Comparison of ENCODE assay signal across 9 cellular contexts in the genomic region with DNA sequence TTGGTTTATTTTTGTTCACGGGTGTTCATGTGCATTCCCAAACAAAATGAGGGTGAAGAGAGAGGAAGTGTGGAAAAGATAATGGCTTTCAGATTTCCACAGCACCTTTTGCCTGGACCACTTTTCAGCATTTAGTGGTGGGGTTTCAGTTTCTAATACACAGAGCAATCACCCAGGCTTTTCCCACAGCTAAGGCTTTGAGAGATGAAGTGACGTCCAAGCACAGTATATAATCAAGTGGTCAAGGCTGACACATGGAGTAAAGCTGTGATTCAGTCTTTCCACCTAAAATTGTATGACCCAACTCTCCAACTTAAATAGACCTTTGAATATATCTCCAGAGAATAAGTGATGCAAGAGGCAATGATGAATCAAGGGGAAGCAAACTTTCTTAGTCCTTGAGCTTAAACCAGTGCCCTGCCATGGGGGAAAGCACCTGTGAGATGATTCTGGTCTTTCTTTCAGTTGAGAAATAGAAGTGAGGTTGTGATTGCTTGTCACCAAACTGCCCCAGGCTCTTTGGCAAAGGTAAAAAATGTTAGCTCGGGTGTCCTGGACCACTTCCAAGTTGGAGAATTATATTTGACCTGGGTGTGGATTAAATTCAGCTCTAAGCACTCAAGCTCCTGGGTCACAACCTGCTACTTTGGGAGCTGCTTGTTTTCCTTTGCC. TPM values are rescaled to one million over a fixed set of nuclear protein-coding genes. Genes with fewer than 3 reads are reported as not detected.
A peak's percentile ranks its signal among the peaks of the same experiment; 100 is the strongest.
DNase-seq lines count a peak whose midpoint lies in the region; ATAC-seq and TF ChIP-seq lines count a peak whose summit lies in the region.
"Had no signal": no experiment of that assay in that cellular context is flagged by ENCODE, and none has a peak within 500 bp of the region (broad histone marks: within the 10 kb centered on the region; RNA-seq: fewer than 3 reads in every experiment).

No MANE protein-coding gene starts in this region.

- H3K4me3 ChIP-seq in gastrocnemius medialis (no peak overlapping the region), Karpas-422 (ENCODE audit: low read length) (no peak overlapping the region)

- intact Hi-C loops in gastrocnemius medialis (cut with DNase I; ENCODE audit: low total_unique reads), result loop anchor here (5.0 to 10.0 kb wide), 4 partner anchors 97 to 550 kb away; a partner anchor contains a TSS

- H2AFZ ChIP-seq in Karpas-422 (ENCODE audit: low read length), result no peak overlapping the region

- H3K9me3 ChIP-seq in gastrocnemius medialis, result no peaks in the 10 kb centered on the region
- no peaks in the 10 kb centered on the region for H3K9me3 ChIP-seq in Karpas-422 (ENCODE audit: low read length)

- no peaks in the 10 kb centered on the region for H4K20me1 ChIP-seq in Karpas-422 (ENCODE audit: insufficient read depth, low read depth, low read length)

- in situ Hi-C loops in T47D (cut with HindIII; ENCODE audit: low pct_unique_long_range_greater_than_20kb, low sequenced_read_pairs) (no loop called here), gastrocnemius medialis (cut with MboI; ENCODE audit: low sequenced_read_pairs in 4 of 4) (no loop called here)

- H3K4me1 ChIP-seq in gastrocnemius medialis (peaks cover 30 to 39% of the 10 kb centered on the region in 2 donors), Karpas-422 (ENCODE audit: low read length) (peaks cover 30% of the 10 kb centered on the region)

- H3K9me2 ChIP-seq in Karpas-422 (replicated peaks; ENCODE audit: insufficient read depth, low read length), result no peaks in the 10 kb centered on the region

- H3K4me2 ChIP-seq in Karpas-422 (ENCODE audit: low read depth, low read length, poor library complexity, severe bottlenecking), result no peak overlapping the region

- H3K79me2 ChIP-seq in Karpas-422 (ENCODE audit: low read length), result peaks cover 25% of the 10 kb centered on the region

- DNase-seq in NCI-H1417 (lab: John Stamatoyannopoulos, UW), result peak in 2 of 3 experiments; percentile 6 to 64
- no peak for DNase-seq in NCI-H1417 treated with DMSO at 0.1 percent for 48 hours (lab: John Stamatoyannopoulos, UW)
- peak; percentile 15 for DNase-seq in NCI-H146 treated with DMSO at 0.1 percent for 48 hours (lab: John Stamatoyannopoulos, UW; ENCODE audit: unreplicated experiment)
- DNase-seq in T47D (ENCODE audit: low read depth in 1 of 2, low spot score in 1 of 2), result peak; percentile 14 to 87
- DNase-seq in gastrocnemius medialis, result peak; percentile 10 to 59
- no peak for DNase-seq in Karpas-422
- no peak for DNase-seq in NCI-H510A treated with DMSO at 0.1 percent for 48 hours (lab: John Stamatoyannopoulos, UW)

- no peak overlapping the region for H3K9ac ChIP-seq in Karpas-422 (ENCODE audit: low read length)

- H3K36me3 ChIP-seq in gastrocnemius medialis (no peaks in the 10 kb centered on the region), Karpas-422 (ENCODE audit: insufficient read depth, low read length) (no peaks in the 10 kb centered on the region)

- TF ChIP-seq CTCF in gastrocnemius medialis (IDR thresholded peaks at IDR 0.05 in 4 of 5, conservative IDR thresholded peaks at IDR 0.05 in 1 of 5), result no peak

- ATAC-seq in gastrocnemius medialis (peak; percentile 15 to 22), GM18502 (IDR thresholded peaks at IDR 0.05; ENCODE audit: poor library complexity, unreplicated experiment) (no peak)

- H3K27ac ChIP-seq in gastrocnemius medialis (peak overlapping the region; percentile 96 to 99 (median 98)), Karpas-422 (ENCODE audit: low read length) (no peak overlapping the region)

- no peak for TF ChIP-seq POLR2A in gastrocnemius medialis (IDR thresholded peaks at IDR 0.05)

- H3K27me3 ChIP-seq in gastrocnemius medialis (peaks cover 0 to 10% (median 6%) of the 10 kb centered on the region in 3 donors), Karpas-422 (ENCODE audit: low read length) (no peaks in the 10 kb centered on the region)

RNA-seq across cellular contexts. Expression of a gene that starts 2.4 kb away (rescaled TPM):
- 10 to 100 TPM; 12.1 to 23.8 (median 15.9) TPM for total RNA-seq in gastrocnemius medialis
- total RNA-seq in Karpas-422 (2014; rRNA removed; shearing (Covaris generic); ENCODE audit: low replicate concordance), result 10.4 and 12.7 TPM in 2 replicates

RNA-seq across cellular contexts. Expression of a gene that starts 40.1 kb away (rescaled TPM):
- 10 to 100 TPM in 1 of 4 donors, 1 to 10 TPM in 2, under 1 TPM in 1; 0.88 to 10.7 (median 6.0) TPM for total RNA-seq in gastrocnemius medialis
- total RNA-seq in Karpas-422 (2014; rRNA removed; shearing (Covaris generic); ENCODE audit: low replicate concordance), result not detected in 2 replicates

RNA-seq across cellular contexts. Expression of a gene that starts 41.5 kb away (rescaled TPM):
- total RNA-seq in gastrocnemius medialis, result not detected
- not detected in 2 replicates for total RNA-seq in Karpas-422 (2014; rRNA removed; shearing (Covaris generic); ENCODE audit: low replicate concordance)
- total RNA-seq: myocyte had no signal

Comparison
In these comparisons a context has a peak if more than half of its experiments do, and no peak if none do; other contexts are left out.
1. DNase-seq: peak in NCI-H1417 (2 of 3), NCI-H146 treated with DMSO at 0.1 percent for 48 hours (single experiment), T47D (2 of 2) and gastrocnemius medialis (2 of 2); none in NCI-H1417 treated with DMSO at 0.1 percent for 48 hours (single experiment), Karpas-422 (single experiment) and NCI-H510A treated with DMSO at 0.1 percent for 48 hours (single experiment).